ENCODE assay signal across 1 cellular context in genomic region chr13:30346159-30346788, GRCh38.
TF ChIP-seq lines count a peak whose summit lies in the region.

No MANE protein-coding gene starts in this region.

TF ChIP-seq in GM12878, 131 proteins besides CTCF, POLR2A, EP300 and RAD21 (continued from another document):
- no peak for TF ChIP-seq ZBTB11 (CRISPR knock-in tag; IDR thresholded peaks at IDR 0.05)
- no peak for TF ChIP-seq TCF7 (IDR thresholded peaks at IDR 0.05; ENCODE audit: borderline replicate concordance)
